Comparison of ENCODE assay signal across 1 cellular context in the genomic region with DNA sequence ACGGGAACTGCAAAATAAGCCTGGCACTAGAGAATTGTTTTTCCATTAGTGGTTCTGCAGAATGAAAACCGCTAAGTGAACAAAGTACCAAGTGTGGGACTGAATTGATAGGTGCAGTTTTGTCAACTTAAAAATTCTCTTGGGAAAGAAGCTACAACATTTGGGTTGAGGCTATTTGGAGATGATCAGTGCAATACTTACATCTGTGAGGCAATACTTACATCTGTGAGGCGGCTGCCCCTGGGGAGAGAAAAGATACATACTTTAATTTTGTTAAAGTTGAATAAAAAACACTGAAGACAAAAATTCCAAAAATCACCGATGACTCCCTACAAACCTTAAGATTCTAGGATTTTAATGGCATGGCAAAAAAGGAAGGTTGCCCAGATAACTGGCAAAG.
A peak's percentile ranks its signal among the peaks of the same experiment; 100 is the strongest.
TF ChIP-seq lines count a peak whose summit lies in the region.

No MANE protein-coding gene starts in this region.

TF ChIP-seq in K562, 482 proteins besides CTCF, POLR2A, EP300 and RAD21:
- TF ChIP-seq CEBPG (CRISPR knock-in tag; IDR thresholded peaks at IDR 0.05) (no peak), CEBPG (tag; conservative IDR thresholded peaks at IDR 0.05 in 1 of 2, IDR thresholded peaks at IDR 0.05 in 1 of 2) (peak in 1 of 2 experiments; percentile 63; a peak in 2 of 4 replicates), XRCC4 (IDR thresholded peaks at IDR 0.05; ENCODE audit: extremely low read depth, insufficient read depth, insufficient read length) (no peak), POLR2G (IDR thresholded peaks at IDR 0.05; ENCODE audit: low read depth, low read length) (0 out of 2 replicates have a peak, but pooled peaks have one; percentile 0), POLR2B (IDR thresholded peaks at IDR 0.05; ENCODE audit: low read depth, partially characterized antibody) (no peak), NBN (IDR thresholded peaks at IDR 0.05; ENCODE audit: low read depth) (no peak), ADNP (tag; IDR thresholded peaks at IDR 0.05) (no peak), PCBP1 (IDR thresholded peaks at IDR 0.05; ENCODE audit: low read depth, low read length, poor library complexity, severe bottlenecking) (no peak), ZNF224 (CRISPR knock-in tag; IDR thresholded peaks at IDR 0.05) (no peak), KDM5B (IDR thresholded peaks at IDR 0.05; ENCODE audit: insufficient replicate concordance, low read depth, low read length) (no peak)
- TF ChIP-seq, protein P1, sequence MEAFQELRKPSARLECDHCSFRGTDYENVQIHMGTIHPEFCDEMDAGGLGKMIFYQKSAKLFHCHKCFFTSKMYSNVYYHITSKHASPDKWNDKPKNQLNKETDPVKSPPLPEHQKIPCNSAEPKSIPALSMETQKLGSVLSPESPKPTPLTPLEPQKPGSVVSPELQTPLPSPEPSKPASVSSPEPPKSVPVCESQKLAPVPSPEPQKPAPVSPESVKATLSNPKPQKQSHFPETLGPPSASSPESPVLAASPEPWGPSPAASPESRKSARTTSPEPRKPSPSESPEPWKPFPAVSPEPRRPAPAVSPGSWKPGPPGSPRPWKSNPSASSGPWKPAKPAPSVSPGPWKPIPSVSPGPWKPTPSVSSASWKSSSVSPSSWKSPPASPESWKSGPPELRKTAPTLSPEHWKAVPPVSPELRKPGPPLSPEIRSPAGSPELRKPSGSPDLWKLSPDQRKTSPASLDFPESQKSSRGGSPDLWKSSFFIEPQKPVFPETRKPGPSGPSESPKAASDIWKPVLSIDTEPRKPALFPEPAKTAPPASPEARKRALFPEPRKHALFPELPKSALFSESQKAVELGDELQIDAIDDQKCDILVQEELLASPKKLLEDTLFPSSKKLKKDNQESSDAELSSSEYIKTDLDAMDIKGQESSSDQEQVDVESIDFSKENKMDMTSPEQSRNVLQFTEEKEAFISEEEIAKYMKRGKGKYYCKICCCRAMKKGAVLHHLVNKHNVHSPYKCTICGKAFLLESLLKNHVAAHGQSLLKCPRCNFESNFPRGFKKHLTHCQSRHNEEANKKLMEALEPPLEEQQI (IDR thresholded peaks at IDR 0.05) = no peak
